In the genomic region with DNA sequence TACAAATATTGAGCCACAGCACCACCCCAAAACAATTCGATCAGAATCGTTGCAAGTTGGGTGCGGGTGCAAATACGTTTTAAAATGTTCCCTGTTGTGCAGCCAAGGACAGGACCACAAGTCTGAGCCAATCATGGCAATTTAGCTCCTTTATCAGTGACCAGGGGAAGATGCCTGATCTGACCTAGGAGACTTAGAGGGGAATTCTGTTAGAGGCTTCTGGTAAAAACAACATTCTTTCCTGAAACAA, we compare ENCODE assay signal across 8 cellular contexts. TPM values are rescaled to one million over a fixed set of nuclear protein-coding genes. Genes with fewer than 3 reads are reported as not detected.
A peak's percentile ranks its signal among the peaks of the same experiment; 100 is the strongest.
DNase-seq lines count a peak whose midpoint lies in the region; ATAC-seq and TF ChIP-seq lines count a peak whose summit lies in the region.

No MANE protein-coding gene starts in this region.

- H4K20me1 ChIP-seq in DND-41 (ENCODE audit: insufficient read depth, low read length): no peaks in the 10 kb centered on the region
- H4K20me1 ChIP-seq in OCI-LY1 (ENCODE audit: insufficient read depth, low read length): no peaks in the 10 kb centered on the region

- H3K9me2 ChIP-seq in OCI-LY1 (ENCODE audit: low read depth, low read length): no peaks in the 10 kb centered on the region

- H4K12ac ChIP-seq in trophoblast cell (ENCODE audit: low read depth, low read length): no peak overlapping the region

- H3K9me3 ChIP-seq in DND-41 (ENCODE audit: insufficient read depth, low read length, severe bottlenecking): no peaks in the 10 kb centered on the region
- H3K9me3 ChIP-seq in OCI-LY1 (ENCODE audit: low read length): no peaks in the 10 kb centered on the region
- H3K9me3 ChIP-seq in esophagus muscularis mucosa: no peaks in the 10 kb centered on the region
- H3K9me3 ChIP-seq in trophoblast cell (ENCODE audit: insufficient read depth, low read depth, low read length): no peaks in the 10 kb centered on the region

- H3K9ac ChIP-seq in DND-41 (ENCODE audit: low read depth, low read length) (no peak overlapping the region), OCI-LY1 (ENCODE audit: low read length) (no peak overlapping the region), trophoblast cell (ENCODE audit: low read length) (no peak overlapping the region)

- no peak overlapping the region for H4K8ac ChIP-seq in trophoblast cell (ENCODE audit: low read depth, low read length)

- H2BK5ac ChIP-seq in trophoblast cell (ENCODE audit: low read depth, low read length, poor library complexity): no peak overlapping the region

- no peaks in the 10 kb centered on the region for H3K27me3 ChIP-seq in DND-41 (ENCODE audit: insufficient read depth, low read length, poor library complexity)
- no peaks in the 10 kb centered on the region for H3K27me3 ChIP-seq in OCI-LY1 (ENCODE audit: insufficient read depth, low read length)
- no peaks in the 10 kb centered on the region for H3K27me3 ChIP-seq in esophagus muscularis mucosa
- no peaks in the 10 kb centered on the region for H3K27me3 ChIP-seq in trophoblast cell (ENCODE audit: insufficient read depth, low read length)

- no peak overlapping the region for H3K23ac ChIP-seq in trophoblast cell (ENCODE audit: low read length)

- H3K4ac ChIP-seq in trophoblast cell (ENCODE audit: low read depth, low read length): no peak overlapping the region

- no peak overlapping the region for H2BK120ac ChIP-seq in trophoblast cell (ENCODE audit: insufficient read depth, low read length, poor library complexity)

- H3K79me2 ChIP-seq in DND-41 (ENCODE audit: insufficient read depth, low read length) (no peaks in the 10 kb centered on the region), OCI-LY1 (ENCODE audit: insufficient read depth, low read length) (no peaks in the 10 kb centered on the region), trophoblast cell (ENCODE audit: control insufficient read depth, insufficient read depth, low read length, poor library complexity) (no peaks in the 10 kb centered on the region)

- TF ChIP-seq POLR2A in esophagus muscularis mucosa (IDR thresholded peaks at IDR 0.05; ENCODE audit: low read depth): no peak

- H2BK12ac ChIP-seq in trophoblast cell (ENCODE audit: low read length): no peak overlapping the region

- H4K91ac ChIP-seq in trophoblast cell (ENCODE audit: low read depth, low read length): no peak overlapping the region

- H3K4me3 ChIP-seq in DND-41 (ENCODE audit: low read depth in 1 of 2, low read length in 2 of 2) (no peak overlapping the region), OCI-LY1 (ENCODE audit: low read depth, low read length, poor library complexity, severe bottlenecking) (no peak overlapping the region), esophagus muscularis mucosa (peak overlapping the region; percentile 46 to 62 (median 49)), trophoblast cell (ENCODE audit: low read depth, low read length) (no peak overlapping the region)

- H2AFZ ChIP-seq in DND-41 (ENCODE audit: low read depth, low read length) (peak overlapping the region; percentile 59), OCI-LY1 (ENCODE audit: low read length) (no peak overlapping the region), trophoblast cell (ENCODE audit: insufficient read depth, low read length, poor library complexity) (no peak overlapping the region)

- ATAC-seq in DND-41 (ENCODE audit: insufficient read depth, low read depth) (no peak), GM21825 (IDR thresholded peaks at IDR 0.05; ENCODE audit: unreplicated experiment) (peak; percentile 18)

- 6% methylated on average over 4 of the region's 4 CpGs for WGBS in esophagus muscularis mucosa
- WGBS in trophoblast cell (ENCODE audit: extremely low coverage, insufficient coverage, insufficient read length): no CpG with 5 or more reads among the region's 4 CpGs

- H3K14ac ChIP-seq in trophoblast cell (ENCODE audit: low read length): no peak overlapping the region

- H3K79me1 ChIP-seq in trophoblast cell (ENCODE audit: low read length): no peaks in the 10 kb centered on the region

- no peak for TF ChIP-seq CTCF in DND-41 (IDR thresholded peaks at IDR 0.05; ENCODE audit: borderline replicate concordance, extremely low read depth, low read length, poor library complexity, severe bottlenecking)
- TF ChIP-seq CTCF in OCI-LY1 (IDR thresholded peaks at IDR 0.05; ENCODE audit: low read length): no peak
- TF ChIP-seq CTCF in esophagus muscularis mucosa (IDR thresholded peaks at IDR 0.05): no peak
- TF ChIP-seq CTCF in GM10266 (IDR thresholded peaks at IDR 0.05; ENCODE audit: control insufficient read depth, insufficient read depth, low read depth, missing control alignments): no peak

- H3K4me1 ChIP-seq in DND-41 (ENCODE audit: insufficient read depth, low read length) (peaks cover 11% of the 10 kb centered on the region), OCI-LY1 (ENCODE audit: insufficient read depth, low read length, severe bottlenecking) (peaks cover 12% of the 10 kb centered on the region), esophagus muscularis mucosa (peaks cover 0 to 14% (median 8%) of the 10 kb centered on the region in 4 donors), trophoblast cell (ENCODE audit: control insufficient read depth in 1 of 2, insufficient read depth in 2 of 2, low read length in 2 of 2) (no peaks in the 10 kb centered on the region)

- no peak overlapping the region for H3K18ac ChIP-seq in trophoblast cell (ENCODE audit: low read length)

- intact Hi-C loops in esophagus muscularis mucosa (cut with DNase I): loop anchor here (1.0 to 5.0 kb wide), 2 partner anchors 39 to 166 kb away; a partner anchor contains a TSS

- H3K36me3 ChIP-seq in DND-41 (ENCODE audit: insufficient read depth, low read length): no peaks in the 10 kb centered on the region
- no peaks in the 10 kb centered on the region for H3K36me3 ChIP-seq in OCI-LY1 (ENCODE audit: insufficient read depth, low read length)
- H3K36me3 ChIP-seq in esophagus muscularis mucosa: no peaks in the 10 kb centered on the region
- no peaks in the 10 kb centered on the region for H3K36me3 ChIP-seq in trophoblast cell (ENCODE audit: control insufficient read depth in 1 of 2, insufficient read depth in 2 of 2, low read length in 2 of 2)

- no peak overlapping the region for H3K27ac ChIP-seq in DND-41 (ENCODE audit: low read length)
- H3K27ac ChIP-seq in OCI-LY1 (ENCODE audit: low read depth, low read length, poor library complexity, severe bottlenecking): no peak overlapping the region
- no peak overlapping the region for H3K27ac ChIP-seq in esophagus muscularis mucosa (replicated peaks in 1 of 4)
- no peak overlapping the region for H3K27ac ChIP-seq in trophoblast cell (ENCODE audit: low read depth, low read length)

- H3K4me2 ChIP-seq in DND-41 (ENCODE audit: insufficient read depth, low read length): peak overlapping the region; percentile 60
- peak overlapping the region; percentile 60; the same call in 1 of the 2 replicates for H3K4me2 ChIP-seq in OCI-LY1 (ENCODE audit: low read length)
- peak overlapping the region; percentile 99 for H3K4me2 ChIP-seq in trophoblast cell (ENCODE audit: low read length)

- H3F3A ChIP-seq in OCI-LY1 (ENCODE audit: insufficient read depth, low read length): no peaks in the 10 kb centered on the region

- H2AK5ac ChIP-seq in trophoblast cell (ENCODE audit: low read length): no peak overlapping the region

- no peak for TF ChIP-seq EP300 in esophagus muscularis mucosa (IDR thresholded peaks at IDR 0.05)

- DNase-seq in DND-41 (no peak), esophagus muscularis mucosa (ENCODE audit: extremely low spot score) (no peak), trophoblast cell (no peak), GM10266 (ENCODE audit: extremely low spot score) (no peak), ecto neural progenitor cell (ENCODE audit: low spot score) (no peak)
- no peak for DNase-seq in stimulated activated CD4-positive, alpha-beta T cell treated with anti-CD3 and anti-CD28 coated beads, Interleukin-15, amount 100 ng/mL, for 24 hours

RNA-seq across cellular contexts. Expression of a gene that starts 25.6 kb away (rescaled TPM):
- 10 to 100 TPM; 23.7 to 31.3 (median 27.8) TPM for total RNA-seq in esophagus muscularis mucosa
- 144 and 154 TPM in 2 replicates for polyA plus RNA-seq in trophoblast cell (2013)

RNA-seq across cellular contexts. Expression of a gene that starts 37.7 kb away (rescaled TPM):
- 10 to 100 TPM; 55.5 to 73.1 (median 56.6) TPM for total RNA-seq in esophagus muscularis mucosa
- 19.7 and 21.5 TPM in 2 replicates for polyA plus RNA-seq in trophoblast cell (2013)

Comparison
In these comparisons a context has a peak if more than half of its experiments do, and no peak if none do; other contexts are left out.
1. H3K4me3 ChIP-seq: peak in esophagus muscularis mucosa (4 of 4); none in DND-41 (0 of 2), OCI-LY1 (single experiment) and trophoblast cell (single experiment).
2. Peak in every context shown above with its lines, with median percentiles within 50 percentile points of each other: H3K4me2 ChIP-seq.